ENCODE assay signal across 8 cellular contexts in genomic region chr5:135887447-135887864, GRCh38. TPM values are rescaled to one million over a fixed set of nuclear protein-coding genes. Genes with fewer than 3 reads are reported as not detected.
DNase-seq lines count a peak whose midpoint lies in the region; ATAC-seq and TF ChIP-seq lines count a peak whose summit lies in the region.

No MANE protein-coding gene starts in this region.

- H3K9me3 ChIP-seq in lung (ENCODE audit: control insufficient read depth in 2 of 2, insufficient read depth in 1 of 2, low read length in 1 of 2) = no peaks in the 10 kb centered on the region

- ATAC-seq in GM18909 (IDR thresholded peaks at IDR 0.05; ENCODE audit: poor library complexity, unreplicated experiment) = peak; percentile 90
- ATAC-seq in HG03135 (IDR thresholded peaks at IDR 0.05; ENCODE audit: unreplicated experiment) = peak; percentile 93
- peak; percentile 77 for ATAC-seq in activated CD4-positive, alpha-beta T cell treated with anti-CD3 and anti-CD28 coated beads for 36 hours
- ATAC-seq in lung (ENCODE audit: insufficient read depth, low FRiP score) = peak; percentile 61

- no peak overlapping the region for H3K27ac Mint-ChIP-seq in activated CD4-positive, alpha-beta T cell treated with anti-CD3 and anti-CD28 coated beads for 36 hours

- no peaks in the 10 kb centered on the region for H3K36me3 Mint-ChIP-seq in activated CD4-positive, alpha-beta T cell treated with anti-CD3 and anti-CD28 coated beads for 36 hours (ENCODE audit: low read depth)

- H3K4me1 Mint-ChIP-seq in activated CD4-positive, alpha-beta T cell treated with anti-CD3 and anti-CD28 coated beads for 36 hours = peaks cover 20% of the 10 kb centered on the region

- H3K4me3 ChIP-seq in lung = no peak overlapping the region

- H3K36me3 ChIP-seq in lung (ENCODE audit: control insufficient read depth in 2 of 2, insufficient read depth in 2 of 2, low read length in 2 of 2) = no peaks in the 10 kb centered on the region

- peak; percentile 74 for TF ChIP-seq CTCF in lung (IDR thresholded peaks at IDR 0.05; ENCODE audit: control extremely low read depth, extremely low read depth)

- POLR2A ChIA-PET in activated CD4-positive, alpha-beta T cell treated with anti-CD3 and anti-CD28 coated beads for 36 hours (lab: Charles Lee) = no interaction called here

- H3K4me1 ChIP-seq in lung (ENCODE audit: control insufficient read depth in 2 of 2, insufficient read depth in 2 of 2, low read length in 2 of 2) = peaks cover 0 to 1% of the 10 kb centered on the region in 2 donors

- H3K27ac ChIP-seq in lung (ENCODE audit: low read depth in 1 of 2, low read length in 1 of 2) = no peak overlapping the region

- WGBS in lung, 2 donors = 4 to 9% methylated on average over 8 of the region's 8 CpGs

- no peaks in the 10 kb centered on the region for H3K9me3 Mint-ChIP-seq in activated CD4-positive, alpha-beta T cell treated with anti-CD3 and anti-CD28 coated beads for 36 hours (ENCODE audit: low read depth)

- peaks cover 40% of the 10 kb centered on the region for H3K27me3 Mint-ChIP-seq in activated CD4-positive, alpha-beta T cell treated with anti-CD3 and anti-CD28 coated beads for 36 hours

- intact Hi-C loops in activated CD4-positive, alpha-beta T cell treated with anti-CD3 and anti-CD28 coated beads for 36 hours (cut with DNase I, micrococcal nuclease) = loop anchor here (1.0 to 10.0 kb wide), 8 partner anchors 57 to 885 kb away; no protein-coding TSS in a partner anchor

- no peak overlapping the region for H3K4me3 Mint-ChIP-seq in activated CD4-positive, alpha-beta T cell treated with anti-CD3 and anti-CD28 coated beads for 36 hours

- no peaks in the 10 kb centered on the region for H3K27me3 ChIP-seq in lung (ENCODE audit: control insufficient read depth, insufficient read depth)

- DNase-seq in Ammon's horn (ENCODE audit: low spot score) (peak; percentile 71), NCI-H2227 treated with DMSO at 0.1 percent for 48 hours (lab: John Stamatoyannopoulos, UW) (peak; percentile 60), dedifferentiated amniotic fluid mesenchymal stem cell (ENCODE audit: extremely low spot score) (peak; percentile 58), lung (ENCODE audit: low spot score) (peak; percentile 65)
- peak; percentile 83 for DNase-seq in activated CD4-positive, alpha-beta T cell treated with anti-CD3 and anti-CD28 coated beads for 36 hours
- DNase-seq in stimulated activated CD8-positive, alpha-beta memory T cell treated with anti-CD3 and anti-CD28 coated beads, Interleukin-15, amount 100 ng/mL, for 4 hours (ENCODE audit: low read depth in 2 of 2) = peak; percentile 5 to 18

- CTCF ChIA-PET in activated CD4-positive, alpha-beta T cell treated with anti-CD3 and anti-CD28 coated beads for 36 hours (lab: Charles Lee) = interaction anchor here (0.7 to 1.6 kb wide), 2 partner anchors 33 to 58 kb away, joined by 3 to 4 read pairs; no protein-coding TSS in a partner anchor

RNA-seq across cellular contexts. Expression of gene IL9, which starts 8.2 kb away (rescaled TPM):
- 10 to 100 TPM; 47.9 to 48.1 TPM for total RNA-seq in activated CD4-positive, alpha-beta T cell treated with anti-CD3 and anti-CD28 coated beads for 36 hours
- total RNA-seq in lung = not detected
- not detected for polyA plus RNA-seq in lung

RNA-seq across cellular contexts. Expression of gene SLC25A48, which starts 53.0 kb away (rescaled TPM):
- total RNA-seq in activated CD4-positive, alpha-beta T cell treated with anti-CD3 and anti-CD28 coated beads for 36 hours = not detected
- total RNA-seq in lung = not detected
- not detected for polyA plus RNA-seq in lung

Comparison
In these comparisons a context has a peak if more than half of its experiments do, and no peak if none do; other contexts are left out.
1. DNase-seq: peak in every context shown above with its lines; median percentile 83 in activated CD4-positive, alpha-beta T cell treated with anti-CD3 and anti-CD28 coated beads for 36 hours; 71 in Ammon's horn; 65 in lung; 60 in NCI-H2227 treated with DMSO at 0.1 percent for 48 hours; 58 in dedifferentiated amniotic fluid mesenchymal stem cell; 12 in stimulated activated CD8-positive, alpha-beta memory T cell treated with anti-CD3 and anti-CD28 coated beads, Interleukin-15, amount 100 ng/mL, for 4 hours.
2. RNA of gene IL9, which starts 8.2 kb away (total RNA-seq): 47.9 to 48.1 TPM in activated CD4-positive, alpha-beta T cell treated with anti-CD3 and anti-CD28 coated beads for 36 hours; not detected in lung; every median in the first group is over 10 times any median in the second.
3. Peak in every context shown above with its lines, with median percentiles within 50 percentile points of each other: ATAC-seq.